18 cellular contexts compared by ENCODE assay signal in the genomic region with DNA sequence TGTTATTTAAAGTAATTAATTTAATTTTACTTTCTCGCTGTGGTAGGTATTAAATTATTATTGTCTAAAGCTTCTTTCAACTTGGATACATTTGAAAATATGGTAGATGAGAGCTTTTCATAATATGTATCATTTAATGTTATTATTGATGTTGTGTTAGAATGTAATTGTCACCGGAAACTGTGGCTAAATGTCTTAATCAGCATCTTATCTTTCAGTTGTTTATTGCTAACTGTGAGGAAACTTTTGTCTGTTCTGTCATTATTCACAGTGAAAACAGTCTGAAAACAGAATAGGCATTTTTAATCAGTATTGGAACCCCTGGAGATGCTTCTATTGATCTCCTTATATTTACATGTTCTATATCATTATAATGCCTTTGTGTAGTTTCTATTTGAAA.
"Had no signal": no experiment of that assay in that cellular context is flagged by ENCODE, and none has a peak within 500 bp of the region (broad histone marks: within the 10 kb centered on the region; RNA-seq: fewer than 3 reads in every experiment).

No MANE protein-coding gene starts in this region.

- H3K9me3 ChIP-seq: right atrium auricular region, tibial nerve, vagina had no signal

- H3K9me3 Mint-ChIP-seq: activated CD4-positive, alpha-beta T cell treated with anti-CD3 and anti-CD28 coated beads, Interleukin-2, amount 10 ng/mL, durations not matched to agents 7 days and 5 days; activated T-cell treated with anti-CD3 and anti-CD28 coated beads, Interleukin-2, amount 50 U/mL, for 4 hours had no signal

- H3K27ac ChIP-seq: brain microvascular endothelial cell, epithelial cell of prostate, right atrium auricular region, tibial nerve, vagina had no signal

- H3K27me3 ChIP-seq: brain microvascular endothelial cell, right atrium auricular region, tibial nerve, vagina had no signal

- H3K27me3 Mint-ChIP-seq: activated CD4-positive, alpha-beta T cell treated with anti-CD3 and anti-CD28 coated beads, Interleukin-2, amount 10 ng/mL, durations not matched to agents 7 days and 5 days had no signal

- H3K27ac Mint-ChIP-seq: nephron progenitor cell had no signal

- H3K36me3 ChIP-seq: brain microvascular endothelial cell, right atrium auricular region, vagina had no signal

- H3K4me3 Mint-ChIP-seq: activated CD4-positive, alpha-beta T cell treated with anti-CD3 and anti-CD28 coated beads, Interleukin-2, amount 10 ng/mL, durations not matched to agents 7 days and 5 days; nephron progenitor cell had no signal

- H3K4me3 ChIP-seq: right atrium auricular region, skin epidermis, tibial nerve, vagina had no signal

- DNase-seq: activated CD4-positive, alpha-beta T cell treated with anti-CD3 and anti-CD28 coated beads, Interleukin-2, amount 10 ng/mL, durations not matched to agents 7 days and 5 days; activated CD4-positive, CD25-positive, alpha-beta regulatory T cell; activated T-cell treated with anti-CD3 and anti-CD28 coated beads, Interleukin-2, amount 50 U/mL, for 4 hours; anterior cingulate cortex; brain microvascular endothelial cell; cortex of kidney; effector CD8-positive, alpha-beta T cell; mesenchymal stem cell; nephron progenitor cell; occipital lobe; stimulated activated CD4-positive, alpha-beta T cell treated with anti-CD3 and anti-CD28 coated beads, Interleukin-4, amount 100 ng/mL, for 24 hours; stimulated activated naive CD4-positive, alpha-beta T cell treated with Interleukin-2 at 50 U/mL for 16 hours; substantia nigra had no signal

- H3K4me1 ChIP-seq: tibial nerve, vagina had no signal
